In the genomic region with DNA sequence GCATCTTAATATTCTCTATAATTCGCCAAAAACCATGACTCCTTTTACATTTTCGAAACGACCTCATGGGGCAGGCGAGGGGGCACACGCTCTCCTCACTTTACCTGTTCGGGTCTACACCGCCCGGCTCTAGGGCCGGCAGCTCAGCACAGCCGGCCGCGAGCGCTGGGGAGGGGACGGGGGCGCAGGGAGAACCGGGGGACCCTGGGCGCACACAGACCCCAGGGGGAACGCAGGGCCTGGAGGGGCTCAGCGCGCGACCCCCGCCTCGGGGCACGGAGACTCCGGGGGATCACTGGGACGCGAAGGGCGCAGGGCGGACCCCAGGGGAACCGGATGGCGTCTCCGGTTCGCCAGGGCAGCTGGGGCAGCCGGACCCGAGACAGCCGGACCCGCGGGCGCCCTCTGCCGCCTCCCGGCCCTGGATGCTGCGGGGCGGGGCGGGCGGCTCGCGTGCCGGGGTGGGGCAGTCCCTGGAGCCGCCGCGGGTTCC, we compare ENCODE assay signal across 8 cellular contexts. TPM values are rescaled to one million over a fixed set of nuclear protein-coding genes. Genes with fewer than 3 reads are reported as not detected.
A peak's percentile ranks its signal among the peaks of the same experiment; 100 is the strongest.
DNase-seq lines count a peak whose midpoint lies in the region; ATAC-seq and TF ChIP-seq lines count a peak whose summit lies in the region.

Gene AHRR, plus strand, starts transcription at position 482 of the 493 bp plus-strand sequence. CDS start 22,189 bp downstream, outside the sequence.

- TF ChIP-seq POLR2A in suprapubic skin (IDR thresholded peaks at IDR 0.05) = no peak

- peak within 1 kb of the TSS; percentile 45 to 86 (median 72) for H3K4me3 Mint-ChIP-seq in IgD-negative memory B cell

- H3K27me3 ChIP-seq in ectodermal cell (ENCODE audit: control insufficient read depth, insufficient read depth, low read length, poor library complexity, severe bottlenecking) = peaks cover 61% of the 10 kb centered on the region
- peaks cover 52% of the 10 kb centered on the region for H3K27me3 ChIP-seq in suprapubic skin

- H3K4me1 Mint-ChIP-seq in IgD-negative memory B cell = peaks cover 0 to 4% (median 3%) of the 10 kb centered on the region in 3 donors

- no peaks in the 10 kb centered on the region for H3K9me3 Mint-ChIP-seq in IgD-negative memory B cell

- H3K4me3 ChIP-seq in ectodermal cell (ENCODE audit: insufficient read depth, low read depth, low read length) (peak within 1 kb of the TSS; percentile 54), suprapubic skin (peak within 1 kb of the TSS; percentile 51)

- ATAC-seq in GM21576 (IDR thresholded peaks at IDR 0.05; ENCODE audit: unreplicated experiment) = peak; percentile 39
- ATAC-seq in HG03469 (IDR thresholded peaks at IDR 0.05; ENCODE audit: unreplicated experiment) = no peak

- H3K9me3 ChIP-seq in ectodermal cell (ENCODE audit: control insufficient read depth, low read length) (no peaks in the 10 kb centered on the region), suprapubic skin (no peaks in the 10 kb centered on the region)

- peaks cover 4% of the 10 kb centered on the region for H3K36me3 Mint-ChIP-seq in IgD-negative memory B cell

- 1% methylated on average over 51 of the region's 51 CpGs for WGBS in ectodermal cell, 2 experiments
- no CpG with 5 or more reads among the region's 51 CpGs for WGBS in suprapubic skin

- in situ Hi-C loops in G401 (cut with HindIII; ENCODE audit: low sequenced_read_pairs) = no loop called here

- DNase-seq in G401 (ENCODE audit: low spot score) (peak; percentile 10), T1000 (lab: John Stamatoyannopoulos, UW) (peak; percentile 24), lung microvascular endothelial cell (ENCODE audit: low read depth in 2 of 2) (peak; percentile 69 to 73), suprapubic skin (ENCODE audit: low spot score in 2 of 2) (peak; percentile 66 to 77)

- peaks cover 31% of the 10 kb centered on the region for H3K27me3 Mint-ChIP-seq in IgD-negative memory B cell

- H3K27ac ChIP-seq in ectodermal cell (ENCODE audit: insufficient read depth, low read depth, low read length, poor library complexity, severe bottlenecking) (no peak within 1 kb of the TSS), suprapubic skin (no peak within 1 kb of the TSS)

- TF ChIP-seq CTCF in suprapubic skin (IDR thresholded peaks at IDR 0.05) = peak in 1 of 2 donors; percentile 65

- H3K36me3 ChIP-seq in ectodermal cell (ENCODE audit: control insufficient read depth, insufficient read depth, low read length) = no peaks in the 10 kb centered on the region
- H3K36me3 ChIP-seq in suprapubic skin = peaks cover 10% of the 10 kb centered on the region

- peak within 1 kb of the TSS in 1 of 3 donors; percentile 26 for H3K27ac Mint-ChIP-seq in IgD-negative memory B cell

- no peak for TF ChIP-seq EP300 in suprapubic skin (IDR thresholded peaks at IDR 0.05)

- peaks cover 6% of the 10 kb centered on the region for H3K4me1 ChIP-seq in ectodermal cell (ENCODE audit: control insufficient read depth, insufficient read depth, low read length)
- peaks cover 27% of the 10 kb centered on the region for H3K4me1 ChIP-seq in suprapubic skin

RNA-seq across cellular contexts. Expression of gene AHRR, which starts in this region (rescaled TPM):
- 0.24 and 2.5 TPM in 2 replicates for total RNA-seq in G401 (2014; rRNA removed; shearing (Covaris generic))
- 0.05 TPM for polyA plus RNA-seq in IgD-negative memory B cell
- polyA plus RNA-seq in ectodermal cell (2013, experiment 1 of 4) = 1.4 TPM
- polyA plus RNA-seq in ectodermal cell (2013, experiment 2 of 4) = 0.85 TPM
- 1.3 TPM for polyA plus RNA-seq in ectodermal cell (2013, experiment 3 of 4)
- 0.73 TPM for polyA plus RNA-seq in ectodermal cell (2013, experiment 4 of 4)
- total RNA-seq in lung microvascular endothelial cell (1.4 and 2.4 TPM in 2 replicates), suprapubic skin (10 to 100 TPM in 1 of 4 donors, 1 to 10 TPM in 3; 3.0 to 10.7 (median 4.2) TPM)

Comparison
In these comparisons a context has a peak if more than half of its experiments do, and no peak if none do; other contexts are left out.
1. DNase-seq: peak in every context shown above with its lines; median percentile 72 in suprapubic skin; 71 in lung microvascular endothelial cell; 24 in T1000; 10 in G401.